13 cellular contexts compared by ENCODE assay signal in genomic region chr7:51026341-51026740, GRCh38.
"Had no signal": no experiment of that assay in that cellular context is flagged by ENCODE, and none has a peak within 500 bp of the region (broad histone marks: within the 10 kb centered on the region; RNA-seq: fewer than 3 reads in every experiment).

No MANE protein-coding gene starts in this region.

- H3K4me1 Mint-ChIP-seq: central memory CD8-positive, alpha-beta T cell; immature natural killer cell had no signal

- ATAC-seq: foreskin keratinocyte; natural killer cell treated with Interleukin-12 subunit alpha and Interleukin-12 subunit beta and Interleukin-15 and Interleukin-18, amount 100 ng/mL, for 72 hours had no signal

- H3K9me3 Mint-ChIP-seq: central memory CD8-positive, alpha-beta T cell; dendritic cell treated with granulocyte-macrophage colony-stimulating factor and Interleukin-4, amounts not matched to agents 40 ng/mL and 50 ng/mL, for 4 days; natural killer cell treated with Interleukin-12 subunit alpha and Interleukin-12 subunit beta and Interleukin-15 and Interleukin-18, amount 100 ng/mL, for 72 hours had no signal

- H3K27me3 ChIP-seq: foreskin keratinocyte had no signal

- H3K4me1 ChIP-seq: foreskin keratinocyte had no signal

- H3K4me3 Mint-ChIP-seq: central memory CD8-positive, alpha-beta T cell; dendritic cell treated with granulocyte-macrophage colony-stimulating factor and Interleukin-4, amounts not matched to agents 40 ng/mL and 50 ng/mL, for 4 days; immature natural killer cell; natural killer cell treated with Interleukin-12 subunit alpha and Interleukin-12 subunit beta and Interleukin-15 and Interleukin-18, amount 100 ng/mL, for 72 hours had no signal

- H3K27ac ChIP-seq: foreskin keratinocyte had no signal

- H3K27ac Mint-ChIP-seq: dendritic cell treated with granulocyte-macrophage colony-stimulating factor and Interleukin-4, amounts not matched to agents 40 ng/mL and 50 ng/mL, for 4 days; immature natural killer cell; natural killer cell treated with Interleukin-12 subunit alpha and Interleukin-12 subunit beta and Interleukin-15 and Interleukin-18, amount 100 ng/mL, for 72 hours had no signal

- H3K36me3 Mint-ChIP-seq: immature natural killer cell; natural killer cell treated with Interleukin-12 subunit alpha and Interleukin-12 subunit beta and Interleukin-15 and Interleukin-18, amount 100 ng/mL, for 72 hours had no signal

- DNase-seq: foreskin keratinocyte; immature natural killer cell; kidney; left cardiac atrium; mammary epithelial cell; right cardiac atrium; small intestine; stimulated activated CD4-positive, alpha-beta T cell treated with anti-CD3 and anti-CD28 coated beads, Interleukin-12 subunit alpha, Interleukin-12 subunit beta, amount 100 ng/mL, for 4 hours; stimulated activated naive CD4-positive, alpha-beta T cell; trophoblast cell had no signal

- H3K27me3 Mint-ChIP-seq: dendritic cell treated with granulocyte-macrophage colony-stimulating factor and Interleukin-4, amounts not matched to agents 40 ng/mL and 50 ng/mL, for 4 days; natural killer cell treated with Interleukin-12 subunit alpha and Interleukin-12 subunit beta and Interleukin-15 and Interleukin-18, amount 100 ng/mL, for 72 hours had no signal
